ENCODE assay signal across 1 cellular context in genomic region chr2:52036036-52036435, GRCh38.
TF ChIP-seq lines count a peak whose summit lies in the region.

No MANE protein-coding gene starts in this region.

TF ChIP-seq in GM23338, 12 proteins besides CTCF, POLR2A, EP300 and RAD21 (continued from another document):
- TF ChIP-seq REST (IDR thresholded peaks at IDR 0.05; ENCODE audit: unreplicated experiment) (no peak), EZH2phosphoT487 (IDR thresholded peaks at IDR 0.05; ENCODE audit: unreplicated experiment) (no peak), JUNB (IDR thresholded peaks at IDR 0.05; ENCODE audit: unreplicated experiment) (no peak), ZNF114 (CRISPR knock-in tag; IDR thresholded peaks at IDR 0.05) (no peak), POLR2AphosphoS5 (IDR thresholded peaks at IDR 0.05; ENCODE audit: low read depth) (no peak), EZH2 (IDR thresholded peaks at IDR 0.05; ENCODE audit: low read depth, unreplicated experiment) (no peak), STAT1 (IDR thresholded peaks at IDR 0.05; ENCODE audit: unreplicated experiment) (no peak), ZNF331 (CRISPR knock-in tag; IDR thresholded peaks at IDR 0.05; ENCODE audit: low read depth) (no peak), NANOG (IDR thresholded peaks at IDR 0.05; ENCODE audit: borderline replicate concordance) (no peak)
